Comparison of ENCODE assay signal across 8 cellular contexts in genomic region chr9:18393340-18394130, GRCh38.
DNase-seq lines count a peak whose midpoint lies in the region; ATAC-seq, FAIRE-seq and TF ChIP-seq lines count a peak whose summit lies in the region.

No MANE protein-coding gene starts in this region.

- peak overlapping the region; percentile 88 to 95 (median 92) for H3K27ac Mint-ChIP-seq in nephron
- H3K27ac Mint-ChIP-seq in CD4-positive, alpha-beta memory T cell = no peak overlapping the region

- peaks cover 3% of the 10 kb centered on the region for H3K27me3 Mint-ChIP-seq in nephron (ENCODE audit: low read depth)
- H3K27me3 Mint-ChIP-seq in CD4-positive, alpha-beta memory T cell = no peaks in the 10 kb centered on the region

- intact Hi-C loops in endothelial cell of umbilical vein (cut with micrococcal nuclease) = loop anchor here (1.0 to 5.0 kb wide), 10 partner anchors 15 to 265 kb away; no protein-coding TSS in a partner anchor
- intact Hi-C loops in CD4-positive, alpha-beta memory T cell (cut with micrococcal nuclease) = no loop called here

- H3K9me3 ChIP-seq in endothelial cell of umbilical vein (replicated peaks; ENCODE audit: control insufficient read depth, insufficient read depth, low read length) = no peaks in the 10 kb centered on the region
- no peaks in the 10 kb centered on the region for H3K9me3 ChIP-seq in CD4-positive, alpha-beta memory T cell (ENCODE audit: control insufficient read depth in 1 of 2, low read length in 2 of 2)

- peak overlapping the region; percentile 63 for H3K9ac ChIP-seq in endothelial cell of umbilical vein (replicated peaks; ENCODE audit: extremely low read depth, insufficient read depth, low read length)

- CTCF ChIA-PET in endothelial cell of umbilical vein (lab: Charles Lee) = interaction anchor here (0.9 to 4.3 kb wide), 7 partner anchors 9 to 155 kb away, joined by 3 to 61 read pairs (median 4); partner anchors contain the start of gene ADAMTSL1
- CTCF ChIA-PET in CD4-positive, alpha-beta memory T cell (lab: Charles Lee; ENCODE audit: partially characterized antibody) = no interaction called here

- no peak overlapping the region for H3K4me3 Mint-ChIP-seq in nephron
- no peak overlapping the region for H3K4me3 Mint-ChIP-seq in CD4-positive, alpha-beta memory T cell

- no peaks in the 10 kb centered on the region for H3K79me2 ChIP-seq in endothelial cell of umbilical vein (ENCODE audit: control insufficient read depth, insufficient read depth, low read length)

- H3K4me2 ChIP-seq in endothelial cell of umbilical vein (ENCODE audit: insufficient read depth, low read length) = peak overlapping the region; percentile 86

- H3K36me3 ChIP-seq in endothelial cell of umbilical vein (ENCODE audit: control insufficient read depth in 2 of 2, extremely low read depth in 1 of 2, insufficient read depth in 2 of 2, low read length in 2 of 2) = no peaks in the 10 kb centered on the region
- no peaks in the 10 kb centered on the region for H3K36me3 ChIP-seq in CD4-positive, alpha-beta memory T cell (ENCODE audit: insufficient read depth, low read length)

- peaks cover 26% of the 10 kb centered on the region for H3K4me1 Mint-ChIP-seq in nephron
- no peaks in the 10 kb centered on the region for H3K4me1 Mint-ChIP-seq in CD4-positive, alpha-beta memory T cell

- H3K36me3 Mint-ChIP-seq in nephron (ENCODE audit: low read depth) = no peaks in the 10 kb centered on the region
- no peaks in the 10 kb centered on the region for H3K36me3 Mint-ChIP-seq in CD4-positive, alpha-beta memory T cell

- peak overlapping the region; percentile 98 for H3K27ac ChIP-seq in endothelial cell of umbilical vein (ENCODE audit: insufficient read depth, low read depth, low read length)
- H3K27ac ChIP-seq in CD4-positive, alpha-beta memory T cell (ENCODE audit: low read depth, low read length) = no peak overlapping the region

- TF ChIP-seq POLR2A in H54 (IDR thresholded peaks at IDR 0.05; ENCODE audit: low read depth, low read length) = no peak
- TF ChIP-seq POLR2A in endothelial cell of umbilical vein (IDR thresholded peaks at IDR 0.05; ENCODE audit: low read depth, low read length) = no peak

- no peaks in the 10 kb centered on the region for H3K9me3 Mint-ChIP-seq in nephron
- H3K9me3 Mint-ChIP-seq in CD4-positive, alpha-beta memory T cell = peaks cover 0 to 2% (median 0%) of the 10 kb centered on the region in 8 donors

- ATAC-seq in HG03108 (IDR thresholded peaks at IDR 0.05; ENCODE audit: unreplicated experiment) (no peak), GM19395 (IDR thresholded peaks at IDR 0.05; ENCODE audit: unreplicated experiment) (no peak)

- dilution Hi-C loops in endothelial cell of umbilical vein (cut with MboI; ENCODE audit: extremely low pct_ligation_motif_present, low sequenced_read_pairs) = no loop called here

- H3K4me3 ChIP-seq in endothelial cell of umbilical vein (replicated peaks in 1 of 3; ENCODE audit: insufficient read depth in 1 of 3, low read depth in 1 of 3, low read length in 3 of 3) = no peak overlapping the region
- H3K4me3 ChIP-seq in CD4-positive, alpha-beta memory T cell (ENCODE audit: low read length in 2 of 2) = no peak overlapping the region

- BruUV-seq in endothelial cell of umbilical vein (replicated peaks; lab: Mats Ljungman, UMichigan) = TSS peak; percentile 85

- H3K4me1 ChIP-seq in endothelial cell of umbilical vein (ENCODE audit: control insufficient read depth, extremely low read depth, insufficient read depth, low read length) = peaks cover 44% of the 10 kb centered on the region
- H3K4me1 ChIP-seq in CD4-positive, alpha-beta memory T cell (ENCODE audit: insufficient read depth, low read length) = no peaks in the 10 kb centered on the region

- H2AFZ ChIP-seq in endothelial cell of umbilical vein (ENCODE audit: low read depth, low read length) = peak overlapping the region; percentile 74

- peaks cover 5% of the 10 kb centered on the region for H3K9me1 ChIP-seq in endothelial cell of umbilical vein (replicated peaks; ENCODE audit: control insufficient read depth, extremely low read depth, insufficient read depth, low read length)

- no peaks in the 10 kb centered on the region for H4K20me1 ChIP-seq in endothelial cell of umbilical vein (replicated peaks; ENCODE audit: control insufficient read depth, extremely low read depth, insufficient read depth, low read length)

- H3K27me3 ChIP-seq in endothelial cell of umbilical vein (ENCODE audit: control insufficient read depth in 2 of 2, insufficient read depth in 2 of 2, low read length in 2 of 2) = no peaks in the 10 kb centered on the region
- no peaks in the 10 kb centered on the region for H3K27me3 ChIP-seq in CD4-positive, alpha-beta memory T cell (ENCODE audit: insufficient read depth, low read length)

- DNase-seq in H54 (ENCODE audit: insufficient read length, low spot score) (peak; percentile 42), NCI-H345 (lab: John Stamatoyannopoulos, UW) (peak; percentile 99), endothelial cell of umbilical vein (ENCODE audit: low read depth, low spot score) (peak; percentile 98), HUDEP-2 (lab: John Stamatoyannopoulos, UW; ENCODE audit: unreplicated experiment in 76 of 76) (no peak)
- DNase-seq in CD4-positive, alpha-beta memory T cell = no peak

- POLR2A ChIA-PET in endothelial cell of umbilical vein (lab: Charles Lee) = interaction anchor here (0.7 kb wide), 1 partner anchor 19 kb away, joined by 4 read pairs; no protein-coding TSS in a partner anchor
- POLR2A ChIA-PET in CD4-positive, alpha-beta memory T cell (lab: Charles Lee; ENCODE audit: partially characterized antibody) = no interaction called here

- TF ChIP-seq CTCF in endothelial cell of umbilical vein (IDR thresholded peaks at IDR 0.05; ENCODE audit: extremely low read depth in 1 of 2, insufficient read depth in 1 of 2, low read depth in 1 of 2, low read length in 2 of 2) (no peak), nephron (IDR thresholded peaks at IDR 0.05; ENCODE audit: unreplicated experiment in 3 of 3) (no peak)

- FAIRE-seq in H54 (lab: Jason Lieb, UNC) (peak; percentile 99), endothelial cell of umbilical vein (lab: Jason Lieb, UNC) (peak; percentile 93)

TF ChIP-seq in endothelial cell of umbilical vein, 7 proteins besides CTCF, POLR2A, EP300 and RAD21:
- TF ChIP-seq EZH2 (IDR thresholded peaks at IDR 0.05; ENCODE audit: borderline replicate concordance, low read depth, low read length, severe bottlenecking) (no peak), POLR2AphosphoS5 (IDR thresholded peaks at IDR 0.05; ENCODE audit: insufficient read depth, low read depth, low read length) (peak; percentile 37), MYC (IDR thresholded peaks at IDR 0.05; ENCODE audit: low read depth, low read length) (no peak), FOS (IDR thresholded peaks at IDR 0.05; ENCODE audit: borderline replicate concordance, insufficient read depth, low read length) (peak; percentile 99), GATA2 (IDR thresholded peaks at IDR 0.05; ENCODE audit: insufficient read depth, insufficient read length, low read depth, low read length) (peak; percentile 73), JUN (IDR thresholded peaks at IDR 0.05; ENCODE audit: borderline replicate concordance, insufficient read depth, insufficient read length, low read depth) (peak; percentile 98), MAX (IDR thresholded peaks at IDR 0.05; ENCODE audit: insufficient read depth, insufficient read length) (no peak)
TF ChIP-seq in endothelial cell of umbilical vein: peak in this region for 4.

Comparison
In these comparisons a context has a peak if more than half of its experiments do, and no peak if none do; other contexts are left out.
1. DNase-seq: peak in H54 (single experiment), NCI-H345 (single experiment) and endothelial cell of umbilical vein (single experiment); none in HUDEP-2 (0 of 76) and CD4-positive, alpha-beta memory T cell (0 of 5).
2. H3K27ac Mint-ChIP-seq: peak in nephron (3 of 3); none in CD4-positive, alpha-beta memory T cell (0 of 7).